In the genomic region with DNA sequence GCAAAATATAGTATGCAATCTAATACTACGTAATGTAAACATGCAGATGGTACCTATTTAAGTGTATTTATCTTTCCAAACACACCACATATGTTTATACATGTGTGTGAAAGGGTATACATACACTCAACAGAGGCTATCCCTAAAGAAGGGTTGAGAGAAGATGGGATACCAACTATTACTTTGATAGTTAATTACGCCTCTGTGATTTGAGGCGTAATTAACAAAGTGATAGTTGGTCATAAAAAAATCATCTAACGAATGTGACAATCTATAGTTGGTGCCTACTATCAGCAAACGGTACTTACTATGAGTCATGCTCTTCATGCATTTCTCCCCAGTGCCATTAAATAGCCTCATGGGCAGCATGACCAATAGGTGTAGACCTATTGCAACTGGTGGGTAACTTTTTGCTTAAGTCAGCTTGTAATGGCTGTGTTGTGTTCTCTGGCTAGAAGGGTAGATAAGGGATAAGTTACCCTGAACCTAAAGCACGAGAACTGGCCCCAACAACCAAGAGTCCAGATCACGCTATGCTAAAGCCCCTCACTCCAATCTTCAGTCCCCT, we compare ENCODE assay signal across 1 cellular context.
TF ChIP-seq lines count a peak whose summit lies in the region.

No MANE protein-coding gene starts in this region.

TF ChIP-seq in HCT116, 20 proteins besides CTCF, POLR2A, EP300 and RAD21 (continued from another document):
- TF ChIP-seq, protein P1, sequence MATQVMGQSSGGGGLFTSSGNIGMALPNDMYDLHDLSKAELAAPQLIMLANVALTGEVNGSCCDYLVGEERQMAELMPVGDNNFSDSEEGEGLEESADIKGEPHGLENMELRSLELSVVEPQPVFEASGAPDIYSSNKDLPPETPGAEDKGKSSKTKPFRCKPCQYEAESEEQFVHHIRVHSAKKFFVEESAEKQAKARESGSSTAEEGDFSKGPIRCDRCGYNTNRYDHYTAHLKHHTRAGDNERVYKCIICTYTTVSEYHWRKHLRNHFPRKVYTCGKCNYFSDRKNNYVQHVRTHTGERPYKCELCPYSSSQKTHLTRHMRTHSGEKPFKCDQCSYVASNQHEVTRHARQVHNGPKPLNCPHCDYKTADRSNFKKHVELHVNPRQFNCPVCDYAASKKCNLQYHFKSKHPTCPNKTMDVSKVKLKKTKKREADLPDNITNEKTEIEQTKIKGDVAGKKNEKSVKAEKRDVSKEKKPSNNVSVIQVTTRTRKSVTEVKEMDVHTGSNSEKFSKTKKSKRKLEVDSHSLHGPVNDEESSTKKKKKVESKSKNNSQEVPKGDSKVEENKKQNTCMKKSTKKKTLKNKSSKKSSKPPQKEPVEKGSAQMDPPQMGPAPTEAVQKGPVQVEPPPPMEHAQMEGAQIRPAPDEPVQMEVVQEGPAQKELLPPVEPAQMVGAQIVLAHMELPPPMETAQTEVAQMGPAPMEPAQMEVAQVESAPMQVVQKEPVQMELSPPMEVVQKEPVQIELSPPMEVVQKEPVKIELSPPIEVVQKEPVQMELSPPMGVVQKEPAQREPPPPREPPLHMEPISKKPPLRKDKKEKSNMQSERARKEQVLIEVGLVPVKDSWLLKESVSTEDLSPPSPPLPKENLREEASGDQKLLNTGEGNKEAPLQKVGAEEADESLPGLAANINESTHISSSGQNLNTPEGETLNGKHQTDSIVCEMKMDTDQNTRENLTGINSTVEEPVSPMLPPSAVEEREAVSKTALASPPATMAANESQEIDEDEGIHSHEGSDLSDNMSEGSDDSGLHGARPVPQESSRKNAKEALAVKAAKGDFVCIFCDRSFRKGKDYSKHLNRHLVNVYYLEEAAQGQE (IDR thresholded peaks at IDR 0.05; ENCODE audit: low read depth), result no peak
- TF ChIP-seq YY1 (IDR thresholded peaks at IDR 0.05; ENCODE audit: extremely low read depth, insufficient replicate concordance, low read depth, low read length), result no peak
- TF ChIP-seq POLR2AphosphoS5 (IDR thresholded peaks at IDR 0.05; ENCODE audit: low read depth, low read length), result no peak
- no peak for TF ChIP-seq ELF1 (IDR thresholded peaks at IDR 0.05; ENCODE audit: borderline replicate concordance, low read depth)
- TF ChIP-seq SRF (IDR thresholded peaks at IDR 0.05; ENCODE audit: low read depth), result no peak
- no peak for TF ChIP-seq ZBTB33 (IDR thresholded peaks at IDR 0.05; ENCODE audit: extremely low read depth, insufficient replicate concordance, low read length)
- TF ChIP-seq TCF7L2 (IDR thresholded peaks at IDR 0.05; ENCODE audit: borderline replicate concordance, extremely low read depth, insufficient read depth, insufficient read length), result no peak
